In the genomic region with DNA sequence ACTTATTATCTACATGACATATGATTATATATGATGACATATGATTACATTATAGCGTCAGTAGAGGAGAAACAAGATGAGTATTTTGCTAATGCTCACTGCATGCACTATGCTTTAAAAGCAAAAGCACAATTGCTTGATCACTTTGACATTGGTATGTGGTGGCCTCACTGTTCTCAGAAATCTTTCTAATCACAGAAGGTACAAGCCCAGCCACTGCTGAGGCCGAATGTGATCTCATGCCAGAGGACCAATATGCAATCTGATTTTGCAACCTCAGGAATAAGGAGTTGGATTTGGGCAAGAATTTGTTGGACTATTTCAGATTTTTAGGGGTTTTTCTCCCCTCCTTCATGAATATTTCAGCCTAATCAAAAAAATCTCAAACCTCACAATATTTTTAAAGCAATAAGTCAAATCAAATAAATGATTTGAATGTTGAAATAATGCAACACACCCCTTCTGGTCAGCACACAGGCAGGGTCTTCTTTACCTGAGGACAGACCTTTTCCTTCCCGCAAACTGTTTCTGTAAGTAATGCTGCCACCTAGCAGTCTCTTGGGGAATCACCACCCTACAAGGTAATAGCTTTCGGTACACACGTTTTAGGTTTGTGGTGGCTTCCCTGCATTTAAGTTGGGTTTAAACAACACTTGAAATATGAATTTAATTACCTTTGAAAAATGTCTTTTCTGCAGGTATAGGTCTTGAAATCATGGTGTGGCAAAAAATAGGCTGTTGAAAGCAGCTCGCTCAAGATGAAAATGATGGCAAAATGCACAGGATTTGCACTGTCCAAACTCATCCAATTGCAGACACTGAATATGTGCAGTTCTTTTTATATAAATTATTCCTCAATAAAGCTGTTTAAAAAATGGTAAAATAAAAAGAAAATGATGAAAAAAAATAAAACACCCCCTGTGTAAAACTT, we compare ENCODE assay signal across 7 cellular contexts. TPM values are rescaled to one million over a fixed set of nuclear protein-coding genes. Genes with fewer than 3 reads are reported as not detected.
DNase-seq lines count a peak whose midpoint lies in the region; ATAC-seq, FAIRE-seq and TF ChIP-seq lines count a peak whose summit lies in the region.

No MANE protein-coding gene starts in this region.

- H3K4me1 Mint-ChIP-seq in Caco-2 (ENCODE audit: low read depth, unreplicated experiment), result no peaks in the 10 kb centered on the region
- no peaks in the 10 kb centered on the region for H3K4me1 Mint-ChIP-seq in activated B cell treated with CpG ODN at 0.5 μM for 24 hours

- TF ChIP-seq CTCF in Caco-2 (IDR thresholded peaks at IDR 0.05; ENCODE audit: insufficient read depth in 1 of 2, low read depth in 1 of 2, low read length in 1 of 2, severe bottlenecking in 1 of 2, unreplicated experiment in 1 of 2) (peak; percentile 61 to 79), LNCaP clone FGC (IDR thresholded peaks at IDR 0.05; ENCODE audit: control insufficient read depth, extremely low read depth, insufficient read depth) (peak; percentile 89), activated B cell treated with CpG ODN at 0.5 μM for 24 hours (IDR thresholded peaks at IDR 0.05) (peak; percentile 53), spleen (IDR thresholded peaks at IDR 0.05 in 8 of 11, conservative IDR thresholded peaks at IDR 0.05 in 3 of 11) (peak; percentile 18 to 78 (median 67))

- H3K9me3 ChIP-seq in Caco-2, result no peaks in the 10 kb centered on the region
- peaks cover 0 to 4% (median 0%) of the 10 kb centered on the region in 8 donors for H3K9me3 ChIP-seq in spleen

- FAIRE-seq in GM18507 (lab: Jason Lieb, UNC), result peak; percentile 93

- H3K4me3 ChIP-seq in Caco-2 (ENCODE audit: low read depth, low read length) (no peak overlapping the region), LNCaP clone FGC (ENCODE audit: low read depth, low read length) (no peak overlapping the region), spleen (no peak overlapping the region)

- no peak overlapping the region for H3K4me3 Mint-ChIP-seq in Caco-2 (ENCODE audit: unreplicated experiment)
- no peak overlapping the region for H3K4me3 Mint-ChIP-seq in activated B cell treated with CpG ODN at 0.5 μM for 24 hours

- no peak overlapping the region for H3K27ac ChIP-seq in spleen

- CTCF ChIA-PET in Caco-2 (lab: Charles Lee), result interaction anchor here (0.8 to 1.6 kb wide), 5 partner anchors 23 to 243 kb away, joined by 3 to 6 read pairs (median 3); no protein-coding TSS in a partner anchor
- CTCF ChIA-PET in activated B cell treated with CpG ODN at 0.5 μM for 24 hours (lab: Charles Lee), result interaction anchor here (0.6 to 7.8 kb wide), 27 partner anchors 9 to 248 kb away, joined by 3 to 86 read pairs (median 3); no protein-coding TSS in a partner anchor

- H3K27me3 ChIP-seq in Caco-2 (replicated peaks; ENCODE audit: control insufficient read depth, insufficient read depth, low read length) (no peaks in the 10 kb centered on the region), spleen (replicated peaks in 1 of 7) (no peaks in the 10 kb centered on the region)

- POLR2A ChIA-PET in Caco-2 (lab: Charles Lee) (no interaction called here), activated B cell treated with CpG ODN at 0.5 μM for 24 hours (lab: Charles Lee) (no interaction called here)

- 33 to 44% (median 37%) methylated on average over 6 of the region's 6 CpGs for WGBS in spleen, 5 donors

- H3K36me3 Mint-ChIP-seq in Caco-2 (ENCODE audit: insufficient read depth, unreplicated experiment) (no peaks in the 10 kb centered on the region), activated B cell treated with CpG ODN at 0.5 μM for 24 hours (ENCODE audit: low read depth) (no peaks in the 10 kb centered on the region)

- H3K27me3 Mint-ChIP-seq in Caco-2 (ENCODE audit: insufficient read depth, unreplicated experiment), result peaks cover 15% of the 10 kb centered on the region
- H3K27me3 Mint-ChIP-seq in activated B cell treated with CpG ODN at 0.5 μM for 24 hours, result peaks cover 4% of the 10 kb centered on the region

- peak in 1 of 2 experiments; percentile 35 for DNase-seq in Caco-2
- no peak for DNase-seq in GM18507 (ENCODE audit: extremely low spot score, insufficient read length, low read depth)
- no peak for DNase-seq in LNCaP clone FGC (ENCODE audit: low read depth)
- DNase-seq in activated B cell treated with CpG ODN at 0.5 μM for 24 hours, result no peak
- DNase-seq in germinal center (ENCODE audit: low spot score), result peak; percentile 40
- DNase-seq in spleen, result no peak

- intact Hi-C loops in Caco-2 (cut with micrococcal nuclease; ENCODE audit: unreplicated experiment), result loop anchor here (1.0 kb wide), 2 partner anchors 18 to 215 kb away; no protein-coding TSS in a partner anchor
- intact Hi-C loops in activated B cell treated with CpG ODN at 0.5 μM for 24 hours (cut with micrococcal nuclease), result loop anchor here (1.0 to 2.0 kb wide), 5 partner anchors 18 to 360 kb away; no protein-coding TSS in a partner anchor
- intact Hi-C loops in spleen (cut with DNase I; ENCODE audit: low total_unique reads), result no loop called here

- H3K4me1 ChIP-seq in Caco-2 (no peaks in the 10 kb centered on the region), spleen (peaks cover 0 to 11% (median 0%) of the 10 kb centered on the region in 6 donors)

- TF ChIP-seq POLR2A in spleen (IDR thresholded peaks at IDR 0.05), result no peak

- H3K27ac Mint-ChIP-seq in Caco-2 (ENCODE audit: unreplicated experiment) (no peak overlapping the region), activated B cell treated with CpG ODN at 0.5 μM for 24 hours (no peak overlapping the region)

- BruUV-seq in Caco-2 (replicated peaks; lab: Mats Ljungman, UMichigan), result no TSS peak

- ATAC-seq in activated B cell treated with CpG ODN at 0.5 μM for 24 hours (ENCODE audit: low read depth), result peak; percentile 47
- no peak for ATAC-seq in HG03460 (IDR thresholded peaks at IDR 0.05; ENCODE audit: unreplicated experiment)

- H3K36me3 ChIP-seq in Caco-2 (ENCODE audit: control insufficient read depth, insufficient read depth, low read length), result no peaks in the 10 kb centered on the region
- no peaks in the 10 kb centered on the region for H3K36me3 ChIP-seq in spleen

- no peaks in the 10 kb centered on the region for H3K9me3 Mint-ChIP-seq in Caco-2 (ENCODE audit: unreplicated experiment)
- no peaks in the 10 kb centered on the region for H3K9me3 Mint-ChIP-seq in activated B cell treated with CpG ODN at 0.5 μM for 24 hours

RNA-seq across cellular contexts. Expression of gene CXCL13, which starts 4.8 kb away (rescaled TPM):
- total RNA-seq in Caco-2 (2022) (not detected in 2 replicates), activated B cell treated with CpG ODN at 0.5 μM for 24 hours (0.44 TPM in 1 of 2 replicates, not detected in the other), spleen (100 to 1,000 TPM in 6 of 7 donors, 10 to 100 TPM in 1; 95.5 to 739 (median 169) TPM)
- polyA plus RNA-seq in spleen, result 1,000 to 10,000 TPM in 2 of 3 donors, 100 to 1,000 TPM in 1; 418 to 1,297 (median 1,076) TPM

Comparison
In these comparisons a context has a peak if more than half of its experiments do, and no peak if none do; other contexts are left out.
1. RNA of gene CXCL13, which starts 4.8 kb away (total RNA-seq): 95.5 to 739 TPM in spleen; 0.44 TPM in activated B cell treated with CpG ODN at 0.5 μM for 24 hours and not detected in Caco-2; every median in the first group is over 10 times any median in the second.
2. Peak in every context shown above with its lines, with median percentiles within 50 percentile points of each other: CTCF ChIP-seq.